10 cellular contexts compared by ENCODE assay signal in genomic region chr16:65119905-65120341, GRCh38. TPM values are rescaled to one million over a fixed set of nuclear protein-coding genes. Genes with fewer than 3 reads are reported as not detected.
DNase-seq lines count a peak whose midpoint lies in the region; ATAC-seq, FAIRE-seq and TF ChIP-seq lines count a peak whose summit lies in the region.
"Had no signal": no experiment of that assay in that cellular context is flagged by ENCODE, and none has a peak within 500 bp of the region (broad histone marks: within the 10 kb centered on the region; RNA-seq: fewer than 3 reads in every experiment).

No MANE protein-coding gene starts in this region.

- peaks cover 5% of the 10 kb centered on the region for H3K36me3 ChIP-seq in brain microvascular endothelial cell (replicated peaks)
- no peaks in the 10 kb centered on the region for H3K36me3 ChIP-seq in iPS-20b (ENCODE audit: insufficient read depth, low read depth, low read length)
- H3K36me3 ChIP-seq in skeletal muscle satellite cell (ENCODE audit: insufficient read depth, low read length): no peaks in the 10 kb centered on the region

- ATAC-seq in GM19397 (IDR thresholded peaks at IDR 0.05; ENCODE audit: unreplicated experiment): no peak
- ATAC-seq: activated naive CD8-positive, alpha-beta T cell treated with anti-CD3 and anti-CD28 coated beads, Interleukin-2, amount 50 U/mL, for 24 hours; HCT116 had no signal

- no peaks in the 10 kb centered on the region for H3K27me3 ChIP-seq in brain microvascular endothelial cell (replicated peaks)
- peaks cover 67% of the 10 kb centered on the region for H3K27me3 ChIP-seq in iPS-20b (ENCODE audit: insufficient read depth, low read length)
- no peaks in the 10 kb centered on the region for H3K27me3 ChIP-seq in skeletal muscle satellite cell (ENCODE audit: control insufficient read depth, insufficient read depth, low read length)

- H3K9me3 ChIP-seq in iPS-20b (ENCODE audit: insufficient read depth, low read depth, low read length) (no peaks in the 10 kb centered on the region), skeletal muscle satellite cell (replicated peaks; ENCODE audit: low read length) (no peaks in the 10 kb centered on the region)

- DNase-seq in GM04503 (ENCODE audit: low read depth) (peak; percentile 67), brain microvascular endothelial cell (peak; percentile 62), urothelium cell line (ENCODE audit: low spot score) (no peak), OCI-M1 (lab: John Stamatoyannopoulos, UW) (no peak), cerebellum (ENCODE audit: low spot score) (no peak)
- DNase-seq: activated naive CD8-positive, alpha-beta T cell treated with anti-CD3 and anti-CD28 coated beads, Interleukin-2, amount 50 U/mL, for 24 hours had no signal

- H3K9ac ChIP-seq in iPS-20b (ENCODE audit: low read depth, low read length) (peak overlapping the region; percentile 50; the same call in 1 of the 2 replicates), skeletal muscle satellite cell (ENCODE audit: low read depth, low read length) (peak overlapping the region; percentile 92)

- H3K4me1 ChIP-seq in iPS-20b (ENCODE audit: insufficient read depth, low read length): peaks cover 19% of the 10 kb centered on the region; the same call in 1 of the 2 replicates
- peaks cover 45% of the 10 kb centered on the region for H3K4me1 ChIP-seq in skeletal muscle satellite cell (ENCODE audit: control insufficient read depth, insufficient read depth, low read length)

- no peak for TF ChIP-seq CTCF in brain microvascular endothelial cell (IDR thresholded peaks at IDR 0.05; ENCODE audit: low read depth, low read length, missing control alignments)

- no peak for FAIRE-seq in urothelium cell line (lab: Jason Lieb, UNC)

- in situ Hi-C loops in brain microvascular endothelial cell (cut with HindIII; ENCODE audit: low pct_ligation_motif_present, low sequenced_read_pairs): no loop called here

- H3K4me3 ChIP-seq in brain microvascular endothelial cell (ENCODE audit: low read depth, low read length) (peak overlapping the region; percentile 94), iPS-20b (ENCODE audit: low read length) (peak overlapping the region; percentile 76), skeletal muscle satellite cell (ENCODE audit: low read length) (peak overlapping the region; percentile 93)

- H3K27ac ChIP-seq in brain microvascular endothelial cell (peak overlapping the region; percentile 95), iPS-20b (ENCODE audit: low read length) (no peak overlapping the region)

- peak overlapping the region; percentile 94 for H3K4me2 ChIP-seq in skeletal muscle satellite cell (ENCODE audit: low read length)

RNA-seq across cellular contexts. Expression of gene CDH11, which starts 1.9 kb away (rescaled TPM):
- 11.4 and 16.8 TPM in 2 replicates for total RNA-seq in skeletal muscle satellite cell (2012; rRNA removed)
- 227 TPM for total RNA-seq in cerebellum

Comparison
In these comparisons a context has a peak if more than half of its experiments do, and no peak if none do; other contexts are left out.
1. DNase-seq: peak in GM04503 (single experiment) and brain microvascular endothelial cell (single experiment); none in urothelium cell line (single experiment), OCI-M1 (single experiment) and cerebellum (single experiment).
2. Peak in every context shown above with its lines, with median percentiles within 50 percentile points of each other: H3K4me3 ChIP-seq.